19 cellular contexts compared by ENCODE assay signal in genomic region chr7:2666130-2666529, GRCh38. TPM values are rescaled to one million over a fixed set of nuclear protein-coding genes. Genes with fewer than 3 reads are reported as not detected.
DNase-seq lines count a peak whose midpoint lies in the region; ATAC-seq and TF ChIP-seq lines count a peak whose summit lies in the region.
"Had no signal": no experiment of that assay in that cellular context is flagged by ENCODE, and none has a peak within 500 bp of the region (broad histone marks: within the 10 kb centered on the region; RNA-seq: fewer than 3 reads in every experiment).

No MANE protein-coding gene starts in this region.

- no peak overlapping the region for H3K27ac ChIP-seq in IMR-90 (ENCODE audit: insufficient read depth, low read length)
- no peak overlapping the region for H3K27ac ChIP-seq in neuronal stem cell (replicated peaks; ENCODE audit: low read length)
- H3K27ac ChIP-seq: KMS-11 had no signal

- H3K23ac ChIP-seq in IMR-90 (ENCODE audit: low read depth, low read length) = no peak overlapping the region
- no peak overlapping the region for H3K23ac ChIP-seq in neuronal stem cell (ENCODE audit: low read depth, low read length, poor library complexity)

- H2BK20ac ChIP-seq in IMR-90 (ENCODE audit: low read depth, low read length) = no peak overlapping the region

- WGBS in IMR-90 (ENCODE audit: extremely low coverage in 2 of 2, insufficient read length in 1 of 2), 2 experiments = 40% methylated on average over 1 of the region's 5 CpGs; no CpG with 5 or more reads in 1 of the 2 experiments
- no CpG with 5 or more reads among the region's 5 CpGs for WGBS in neuronal stem cell (ENCODE audit: extremely low coverage in 2 of 2, insufficient read length in 2 of 2, insufficient replicate concordance in 1 of 2), 2 donors

- H2BK15ac ChIP-seq in IMR-90 (ENCODE audit: low read depth, low read length) = no peak overlapping the region
- no peak overlapping the region for H2BK15ac ChIP-seq in neuronal stem cell (ENCODE audit: low read length)

- no peak for TF ChIP-seq RAD21 in IMR-90 (IDR thresholded peaks at IDR 0.05; ENCODE audit: low read length)

- intact Hi-C loops in IMR-90 (cut with micrococcal nuclease) = no loop called here

- in situ Hi-C loops in IMR-90 (cut with MboI; ENCODE audit: low sequenced_read_pairs) = no loop called here

- H3K4me2 ChIP-seq in IMR-90 (ENCODE audit: low read depth, low read length) (no peak overlapping the region), neuronal stem cell (ENCODE audit: insufficient read depth, low read length, poor library complexity, severe bottlenecking) (no peak overlapping the region)
- H3K4me2 ChIP-seq: KMS-11 had no signal

- H3K18ac ChIP-seq in IMR-90 (ENCODE audit: low read depth, low read length) (no peak overlapping the region), neuronal stem cell (ENCODE audit: low read length) (peak overlapping the region; percentile 57)

- H3K4me3 ChIP-seq in IMR-90 (ENCODE audit: insufficient read depth, low read depth, low read length) = no peak overlapping the region
- no peak overlapping the region for H3K4me3 ChIP-seq in neuronal stem cell (ENCODE audit: low read length in 2 of 2)

- H3K27me3 ChIP-seq in IMR-90 (ENCODE audit: control insufficient read depth, insufficient read depth, low read length) (no peaks in the 10 kb centered on the region), neuronal stem cell (ENCODE audit: control insufficient read depth in 3 of 3, insufficient read depth in 3 of 3, low read depth in 1 of 3, low read length in 3 of 3) (peaks cover 0 to 2% (median 0%) of the 10 kb centered on the region in 3 experiments)
- H3K27me3 ChIP-seq: BE2C had no signal

- H2AK9ac ChIP-seq in IMR-90 (replicated peaks; ENCODE audit: low read depth, low read length, poor library complexity) = peak overlapping the region; percentile 28

- H2AFZ ChIP-seq in IMR-90 (replicated peaks; ENCODE audit: low read length, poor library complexity) (no peak overlapping the region), neuronal stem cell (ENCODE audit: low read length) (no peak overlapping the region)

- H3K4me1 ChIP-seq in IMR-90 (ENCODE audit: control insufficient read depth, insufficient read depth, low read length) (peaks cover 6% of the 10 kb centered on the region), neuronal stem cell (ENCODE audit: control insufficient read depth in 2 of 2, insufficient read depth in 1 of 2, low read depth in 1 of 2, low read length in 2 of 2) (peaks cover 0 to 1% of the 10 kb centered on the region in 2 donors)
- H3K4me1 ChIP-seq: Caco-2 had no signal

- H4K8ac ChIP-seq in IMR-90 (ENCODE audit: low read depth in 2 of 2, low read length in 2 of 2) (no peak overlapping the region), neuronal stem cell (ENCODE audit: low read depth, low read length) (no peak overlapping the region)

- no peak for TF ChIP-seq POLR2A in IMR-90 (IDR thresholded peaks at IDR 0.05; ENCODE audit: low read depth, low read length)

- no TSS peak for BruUV-seq in IMR-90 (replicated peaks; lab: Mats Ljungman, UMichigan)

- CTCF ChIA-PET in IMR-90 (lab: Yijun Ruan, JAX) = no interaction called here

- H3K79me1 ChIP-seq in IMR-90 (ENCODE audit: low read depth in 1 of 2, low read length in 2 of 2) (peaks cover 0 to 2% of the 10 kb centered on the region in 2 experiments; a peak in 1 of 4 replicates), neuronal stem cell (ENCODE audit: low read depth, low read length) (no peaks in the 10 kb centered on the region)

- H3K9ac ChIP-seq in IMR-90 (ENCODE audit: low read depth, low read length) = no peak overlapping the region
- no peak overlapping the region for H3K9ac ChIP-seq in neuronal stem cell (ENCODE audit: low read depth, low read length, poor library complexity)
- H3K9ac ChIP-seq: KMS-11 had no signal

- H3K4ac ChIP-seq in IMR-90 (ENCODE audit: low read depth, low read length) (no peak overlapping the region), neuronal stem cell (ENCODE audit: low read length) (no peak overlapping the region)

- H3K14ac ChIP-seq in IMR-90 (replicated peaks; ENCODE audit: low read depth, low read length) = no peak overlapping the region
- no peak overlapping the region for H3K14ac ChIP-seq in neuronal stem cell (ENCODE audit: low read length)

- H2AK5ac ChIP-seq in IMR-90 (ENCODE audit: low read depth, low read length) (peak overlapping the region; percentile 16; the same call in 1 of the 2 replicates), neuronal stem cell (ENCODE audit: low read depth, low read length) (no peak overlapping the region)

- no peak overlapping the region for H2BK5ac ChIP-seq in IMR-90 (ENCODE audit: low read depth, low read length, poor library complexity, severe bottlenecking)
- no peak overlapping the region for H2BK5ac ChIP-seq in neuronal stem cell (ENCODE audit: low read length)

- H2BK12ac ChIP-seq in neuronal stem cell (ENCODE audit: low read length) = no peak overlapping the region

- no peak overlapping the region for H2BK120ac ChIP-seq in IMR-90 (ENCODE audit: low read depth, low read length)
- H2BK120ac ChIP-seq in neuronal stem cell (ENCODE audit: low read depth, low read length) = no peak overlapping the region

- ATAC-seq in IMR-90 (ENCODE audit: low read depth) (no peak), left lobe of liver (peak; percentile 1), HG02981 (IDR thresholded peaks at IDR 0.05; ENCODE audit: unreplicated experiment) (no peak), HG03565 (IDR thresholded peaks at IDR 0.05; ENCODE audit: unreplicated experiment) (no peak)
- ATAC-seq: HCT116 had no signal

- TF ChIP-seq CTCF in GM10266 (IDR thresholded peaks at IDR 0.05; ENCODE audit: control insufficient read depth, insufficient read depth, low read depth, missing control alignments) (no peak), IMR-90 (conservative IDR thresholded peaks at IDR 0.05; ENCODE audit: low read depth, low read length) (no peak)

- H4K20me1 ChIP-seq in IMR-90 (ENCODE audit: insufficient read depth, low read length) = peaks cover 4% of the 10 kb centered on the region

- DNase-seq in GM10266 (ENCODE audit: extremely low spot score) (peak; percentile 45), IMR-90 (no peak), left lobe of liver (ENCODE audit: low spot score) (no peak), neuronal stem cell (ENCODE audit: low spot score) (no peak), NCI-H187 treated with DMSO at 0.1 percent for 48 hours (lab: John Stamatoyannopoulos, UW) (no peak)
- DNase-seq: ACHN; BE2C; C1 segment of cervical spinal cord; Caco-2; CD4-positive, CD25-positive, alpha-beta regulatory T cell; CD8-positive, alpha-beta memory T cell; DMS79; GDM1; GOT3; HFFc6 had no signal

- H3K9me3 ChIP-seq in IMR-90 (ENCODE audit: control insufficient read depth, insufficient read depth, low read length) (peaks cover 5% of the 10 kb centered on the region; the same call in 1 of the 2 replicates), neuronal stem cell (replicated peaks in 1 of 2; ENCODE audit: control insufficient read depth in 2 of 2, insufficient read depth in 1 of 2, low read depth in 1 of 2, low read length in 2 of 2) (no peaks in the 10 kb centered on the region)
- H3K9me3 ChIP-seq: BE2C, Caco-2 had no signal

- H4K91ac ChIP-seq in IMR-90 (ENCODE audit: insufficient read depth, low read depth, low read length) (no peak overlapping the region), neuronal stem cell (ENCODE audit: low read depth, low read length, poor library complexity) (no peak overlapping the region)

- H3K36me3 ChIP-seq in IMR-90 (ENCODE audit: control insufficient read depth, insufficient read depth, low read length) = peaks cover 13% of the 10 kb centered on the region; the same call in 1 of the 2 replicates
- H3K36me3 ChIP-seq in neuronal stem cell (replicated peaks in 1 of 2; ENCODE audit: control insufficient read depth in 2 of 2, insufficient read depth in 2 of 2, low read length in 2 of 2) = peaks cover 4 to 29% of the 10 kb centered on the region in 2 donors

- no peaks in the 10 kb centered on the region for H3K9me1 ChIP-seq in IMR-90 (ENCODE audit: insufficient read depth, low read length)

- dilution Hi-C loops in IMR-90 (cut with HindIII; ENCODE audit: low sequenced_read_pairs, unreplicated experiment) = no loop called here

- H3K56ac ChIP-seq in IMR-90 (ENCODE audit: extremely low read depth, insufficient read depth, low read length) = no peak overlapping the region

- no peak overlapping the region for H4K5ac ChIP-seq in IMR-90 (ENCODE audit: low read depth, low read length)

- POLR2A ChIA-PET in IMR-90 (lab: Charles Lee; ENCODE audit: unreplicated experiment) = no interaction called here

TF ChIP-seq in IMR-90, 13 proteins besides CTCF, POLR2A, EP300 and RAD21 (continues in another document):
- TF ChIP-seq CHD1 (IDR thresholded peaks at IDR 0.05; ENCODE audit: low read depth, low read length) (no peak), ELK1 (IDR thresholded peaks at IDR 0.05; ENCODE audit: borderline replicate concordance, low read depth, low read length) (no peak), MAFK (IDR thresholded peaks at IDR 0.05; ENCODE audit: low read depth, low read length) (no peak), NFE2L2 (IDR thresholded peaks at IDR 0.05; ENCODE audit: low read depth, low read length) (no peak), MXI1 (IDR thresholded peaks at IDR 0.05; ENCODE audit: borderline replicate concordance, low read depth, low read length) (no peak), RCOR1 (IDR thresholded peaks at IDR 0.05; ENCODE audit: insufficient replicate concordance, low read length) (no peak), RFX5 (IDR thresholded peaks at IDR 0.05; ENCODE audit: low read depth, low read length) (no peak)

RNA-seq across cellular contexts. Expression of gene AMZ1, which starts 21.9 kb away (rescaled TPM):
- total RNA-seq in IMR-90 (2012; rRNA removed) (0.54 and 0.83 TPM in 2 replicates), left lobe of liver (0.83 TPM)
- 1.6 and 2.7 TPM in 2 replicates for polyA plus RNA-seq in IMR-90 (2012; rRNA removed)
- polyA plus RNA-seq in IMR-90 (2012; cell fraction: cytosol; rRNA removed) = 0.93 and 1.5 TPM in 2 replicates
- polyA plus RNA-seq in IMR-90 (2012; cell fraction: nucleus; rRNA removed; ENCODE audit: low replicate concordance) = 1.8 and 3.4 TPM in 2 replicates
- polyA plus RNA-seq in neuronal stem cell (2013, experiment 1 of 2) = 0.04 TPM
- 0.01 TPM for polyA plus RNA-seq in neuronal stem cell (2013, experiment 2 of 2)

RNA-seq across cellular contexts. Expression of gene TTYH3, which starts 34.3 kb away (rescaled TPM):
- total RNA-seq in IMR-90 (2012; rRNA removed) (5.6 and 6.1 TPM in 2 replicates), left lobe of liver (15.5 TPM)
- polyA plus RNA-seq in IMR-90 (2012; rRNA removed) = 82.6 and 106 TPM in 2 replicates
- polyA plus RNA-seq in IMR-90 (2012; cell fraction: cytosol; rRNA removed) = 56.1 and 135 TPM in 2 replicates
- polyA plus RNA-seq in IMR-90 (2012; cell fraction: nucleus; rRNA removed; ENCODE audit: low replicate concordance) = 100 and 222 TPM in 2 replicates
- polyA plus RNA-seq in neuronal stem cell (2013, experiment 1 of 2) = 136 TPM
- 133 TPM for polyA plus RNA-seq in neuronal stem cell (2013, experiment 2 of 2)
